ENCODE assay signal across 38 cellular contexts in genomic region chr2:240018071-240018750, GRCh38. TPM values are rescaled to one million over a fixed set of nuclear protein-coding genes. Genes with fewer than 3 reads are reported as not detected.
"Had no signal": no experiment of that assay in that cellular context is flagged by ENCODE, and none has a peak within 500 bp of the region (broad histone marks: within the 10 kb centered on the region; RNA-seq: fewer than 3 reads in every experiment).

No MANE protein-coding gene starts in this region.

- H3K4me3 ChIP-seq: adrenal gland, body of pancreas, colonic mucosa, esophagus squamous epithelium, gastroesophageal sphincter had no signal

- H3K27me3 Mint-ChIP-seq: activated B cell treated with CpG ODN at 0.5 μM for 24 hours; activated CD8-positive, alpha-beta T cell treated with anti-CD3 and anti-CD28 coated beads for 36 hours; activated naive CD4-positive, alpha-beta T cell treated with anti-CD3 and anti-CD28 coated beads, Interleukin-2, amount 50 U/mL, for 24 hours; activated naive CD8-positive, alpha-beta T cell treated with anti-CD3 and anti-CD28 coated beads for 36 hours; activated naive CD8-positive, alpha-beta T cell treated with anti-CD3 and anti-CD28 coated beads, Interleukin-2, amount 50 U/mL, for 24 hours; activated T-helper 17 cell treated with anti-CD3 and anti-CD28 coated beads, Interleukin-2, amount 50 U/mL, for 72 hours; T-cell had no signal

- DNase-seq: activated B cell treated with CpG ODN at 0.5 μM for 24 hours; activated CD4-positive, alpha-beta T cell treated with anti-CD3 and anti-CD28 coated beads for 48 hours; activated CD4-positive, alpha-beta T cell treated with anti-CD3 and anti-CD28 coated beads, Interleukin-2, amount 50 U/mL, for 1 hour; activated CD4-positive, alpha-beta T cell treated with anti-CD3 and anti-CD28 coated beads, Interleukin-2, amount 50 U/mL, for 48 hours; activated CD8-positive, alpha-beta memory T cell treated with anti-CD3 and anti-CD28 coated beads for 24 hours; activated CD8-positive, alpha-beta T cell treated with anti-CD3 and anti-CD28 coated beads for 36 hours; activated effector memory CD4-positive, alpha-beta T cell treated with Interleukin-2 at 50 U/mL for 16 hours; activated gamma-delta T cell treated with Interleukin-2 at 50 U/mL for 16 hours; activated naive CD4-positive, alpha-beta T cell treated with Interleukin-2 at 50 U/mL for 16 hours; activated naive CD8-positive, alpha-beta T cell treated with anti-CD3 and anti-CD28 coated beads for 36 hours; activated naive CD8-positive, alpha-beta T cell treated with anti-CD3 and anti-CD28 coated beads, Interleukin-2, amount 50 U/mL, for 24 hours; activated T-cell treated with anti-CD3 and anti-CD28 coated beads, Interleukin-2, amount 50 U/mL, for 4 hours; adrenal gland; amygdala; aorta; body of pancreas; central memory CD4-positive, alpha-beta T cell; cerebellar nuclear complex; colonic mucosa; effector CD8-positive, alpha-beta T cell; esophagus squamous epithelium; foreskin melanocyte; SW 1271; T-cell; T1000; WERI-Rb-1 had no signal

- H3K27ac Mint-ChIP-seq: activated B cell treated with CpG ODN at 0.5 μM for 24 hours; activated CD8-positive, alpha-beta T cell treated with anti-CD3 and anti-CD28 coated beads for 36 hours; activated naive CD4-positive, alpha-beta T cell treated with anti-CD3 and anti-CD28 coated beads, Interleukin-2, amount 50 U/mL, for 24 hours; activated naive CD8-positive, alpha-beta T cell treated with anti-CD3 and anti-CD28 coated beads for 36 hours; activated naive CD8-positive, alpha-beta T cell treated with anti-CD3 and anti-CD28 coated beads, Interleukin-2, amount 50 U/mL, for 24 hours; T-cell; T-helper 1 cell treated with Interleukin-12 subunit alpha and Interleukin-12 subunit beta and Interleukin-4 antibody, amounts not matched to agents 30 μg/mL and 1 μg/mL, for 36 hours; T-helper 2 cell treated with Interferon-gamma antibody and Interleukin-4, amounts not matched to agents 5 μg/mL and 100 μg/mL, for 36 hours had no signal

- H3K9me3 Mint-ChIP-seq: activated B cell treated with CpG ODN at 0.5 μM for 24 hours; activated CD8-positive, alpha-beta T cell treated with anti-CD3 and anti-CD28 coated beads for 36 hours; activated naive CD4-positive, alpha-beta T cell treated with anti-CD3 and anti-CD28 coated beads, Interleukin-2, amount 50 U/mL, for 24 hours; activated naive CD8-positive, alpha-beta T cell treated with anti-CD3 and anti-CD28 coated beads for 36 hours; activated naive CD8-positive, alpha-beta T cell treated with anti-CD3 and anti-CD28 coated beads, Interleukin-2, amount 50 U/mL, for 24 hours; activated T-cell treated with anti-CD3 and anti-CD28 coated beads, Interleukin-2, amount 50 U/mL, for 4 hours; activated T-helper 17 cell treated with anti-CD3 and anti-CD28 coated beads, Interleukin-2, amount 50 U/mL, for 72 hours; T-cell; T-helper 1 cell treated with Interleukin-12 subunit alpha and Interleukin-12 subunit beta and Interleukin-4 antibody, amounts not matched to agents 30 μg/mL and 1 μg/mL, for 36 hours; T-helper 2 cell treated with Interferon-gamma antibody and Interleukin-4, amounts not matched to agents 5 μg/mL and 100 μg/mL, for 36 hours had no signal

- ATAC-seq: activated CD4-positive, CD25-positive, alpha-beta regulatory T cell treated with anti-CD3 and anti-CD28 coated beads, Interleukin-2, amount 50 U/mL, for 24 hours; activated CD8-positive, alpha-beta T cell treated with anti-CD3 and anti-CD28 coated beads for 36 hours; activated naive CD8-positive, alpha-beta T cell treated with anti-CD3 and anti-CD28 coated beads, Interleukin-2, amount 50 U/mL, for 24 hours; activated T-cell treated with anti-CD3 and anti-CD28 coated beads, Interleukin-2, amount 50 U/mL, for 4 hours; activated T-helper 17 cell treated with anti-CD3 and anti-CD28 coated beads, Interleukin-2, amount 50 U/mL, for 72 hours; body of pancreas; gastroesophageal sphincter; T-cell had no signal

- H3K27me3 ChIP-seq: adrenal gland, body of pancreas, colonic mucosa, esophagus squamous epithelium, gastroesophageal sphincter had no signal

- H3K9me3 ChIP-seq: adrenal gland, body of pancreas, colonic mucosa, esophagus squamous epithelium, gastroesophageal sphincter had no signal

- H3K4me3 Mint-ChIP-seq: activated B cell treated with CpG ODN at 0.5 μM for 24 hours; activated CD8-positive, alpha-beta T cell treated with anti-CD3 and anti-CD28 coated beads for 36 hours; activated naive CD4-positive, alpha-beta T cell treated with anti-CD3 and anti-CD28 coated beads, Interleukin-2, amount 50 U/mL, for 24 hours; activated naive CD8-positive, alpha-beta T cell treated with anti-CD3 and anti-CD28 coated beads for 36 hours; activated naive CD8-positive, alpha-beta T cell treated with anti-CD3 and anti-CD28 coated beads, Interleukin-2, amount 50 U/mL, for 24 hours; activated T-cell treated with anti-CD3 and anti-CD28 coated beads, Interleukin-2, amount 50 U/mL, for 4 hours; activated T-helper 17 cell treated with anti-CD3 and anti-CD28 coated beads, Interleukin-2, amount 50 U/mL, for 72 hours; T-cell; T-helper 1 cell treated with Interleukin-12 subunit alpha and Interleukin-12 subunit beta and Interleukin-4 antibody, amounts not matched to agents 30 μg/mL and 1 μg/mL, for 36 hours; T-helper 2 cell treated with Interferon-gamma antibody and Interleukin-4, amounts not matched to agents 5 μg/mL and 100 μg/mL, for 36 hours had no signal

- H3K4me1 ChIP-seq: colonic mucosa had no signal

- H3K27ac ChIP-seq: adrenal gland, body of pancreas, colonic mucosa, epithelial cell of prostate, esophagus squamous epithelium, gastroesophageal sphincter, WERI-Rb-1 had no signal

RNA-seq across cellular contexts. Expression of gene OR6B2, which starts 12.0 kb away (rescaled TPM):
- total RNA-seq: activated B cell treated with CpG ODN at 0.5 μM for 24 hours; activated CD8-positive, alpha-beta T cell treated with anti-CD3 and anti-CD28 coated beads for 36 hours; activated naive CD8-positive, alpha-beta T cell treated with anti-CD3 and anti-CD28 coated beads for 36 hours; activated T-cell treated with anti-CD3 and anti-CD28 coated beads, Interleukin-2, amount 50 U/mL, for 4 hours; activated T-helper 17 cell treated with anti-CD3 and anti-CD28 coated beads, Interleukin-2, amount 50 U/mL, for 72 hours; adrenal gland; aorta; body of pancreas; colonic mucosa; dermis microvascular lymphatic vessel endothelial cell; endothelial cell of umbilical vein; esophagus squamous epithelium; fibroblast of lung; fibroblast of villous mesenchyme; gastroesophageal sphincter; glomerular endothelial cell; T-cell had no signal

RNA-seq across cellular contexts. Expression of gene OR6B3, which starts 35.1 kb away (rescaled TPM):
- total RNA-seq: activated B cell treated with CpG ODN at 0.5 μM for 24 hours; activated CD8-positive, alpha-beta T cell treated with anti-CD3 and anti-CD28 coated beads for 36 hours; activated naive CD8-positive, alpha-beta T cell treated with anti-CD3 and anti-CD28 coated beads for 36 hours; activated T-cell treated with anti-CD3 and anti-CD28 coated beads, Interleukin-2, amount 50 U/mL, for 4 hours; activated T-helper 17 cell treated with anti-CD3 and anti-CD28 coated beads, Interleukin-2, amount 50 U/mL, for 72 hours; adrenal gland; aorta; body of pancreas; colonic mucosa; dermis microvascular lymphatic vessel endothelial cell; endothelial cell of umbilical vein; esophagus squamous epithelium; fibroblast of lung; fibroblast of villous mesenchyme; gastroesophageal sphincter; glomerular endothelial cell; T-cell had no signal
